Comparison of ENCODE assay signal across 12 cellular contexts in the genomic region with DNA sequence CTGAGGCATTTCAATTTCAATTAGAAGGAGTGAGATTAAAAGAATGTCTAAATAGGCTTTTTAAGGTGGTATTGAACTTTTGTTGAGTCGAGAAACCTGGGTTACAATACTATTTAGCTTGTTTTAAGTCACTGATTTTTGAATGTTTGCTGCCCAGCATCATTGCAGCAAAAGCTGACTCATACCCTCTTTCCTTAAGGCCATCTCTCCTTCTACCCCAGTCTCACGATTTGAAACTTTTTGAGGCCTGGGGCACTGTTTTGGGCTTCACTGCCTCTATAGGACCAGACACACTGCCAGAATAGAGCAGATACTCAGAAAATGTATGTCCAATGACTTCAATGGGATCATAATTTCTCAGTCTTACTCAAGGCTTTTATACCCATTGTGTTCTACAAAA.
DNase-seq lines count a peak whose midpoint lies in the region; FAIRE-seq and TF ChIP-seq lines count a peak whose summit lies in the region.
"Had no signal": no experiment of that assay in that cellular context is flagged by ENCODE, and none has a peak within 500 bp of the region (broad histone marks: within the 10 kb centered on the region; RNA-seq: fewer than 3 reads in every experiment).

No MANE protein-coding gene starts in this region.

- no peak for TF ChIP-seq POLR2A in GM12891 (IDR thresholded peaks at IDR 0.05; ENCODE audit: low read depth, low read length)

- H3K9ac ChIP-seq in adipocyte (ENCODE audit: low read length): peak overlapping the region; percentile 56
- H3K9ac ChIP-seq in subcutaneous abdominal adipose tissue (ENCODE audit: low read length in 5 of 5): no peak overlapping the region

- H3K27ac ChIP-seq in subcutaneous abdominal adipose tissue (ENCODE audit: low read depth, low read length): peak overlapping the region; percentile 64

- no peaks in the 10 kb centered on the region for H3K9me3 ChIP-seq in adipocyte (ENCODE audit: control insufficient read depth, low read length)
- no peaks in the 10 kb centered on the region for H3K9me3 ChIP-seq in subcutaneous abdominal adipose tissue (ENCODE audit: control insufficient read depth in 5 of 5, low read length in 5 of 5)

- H3K4me1 ChIP-seq in adipocyte (ENCODE audit: control insufficient read depth, insufficient read depth, low read length) (peaks cover 55% of the 10 kb centered on the region), subcutaneous abdominal adipose tissue (ENCODE audit: control insufficient read depth in 5 of 5, insufficient read depth in 5 of 5, low read length in 5 of 5) (peaks cover 6 to 51% (median 21%) of the 10 kb centered on the region in 5 donors)

- DNase-seq in HT1080 (ENCODE audit: low read depth) (peak; percentile 48), adipocyte (ENCODE audit: low read depth) (no peak), fibroblast of pulmonary artery (ENCODE audit: low read depth) (peak; percentile 55), NCI-H2081 (lab: John Stamatoyannopoulos, UW) (no peak), GM12891 (ENCODE audit: insufficient read length, low spot score) (no peak)
- DNase-seq in activated CD4-positive, alpha-beta T cell treated with anti-CD3 and anti-CD28 coated beads, Interleukin-2, amount 50 U/mL, for 4 hours: no peak
- DNase-seq: activated CD4-positive, CD25-positive, alpha-beta regulatory T cell; activated naive CD4-positive, alpha-beta T cell treated with anti-CD3 and anti-CD28 coated beads, Interleukin-2, amount 50 U/mL, for 16 hours; NCI-H1092 treated with DMSO at 0.1 percent for 48 hours; stimulated activated CD4-positive, alpha-beta T cell treated with anti-CD3 and anti-CD28 coated beads, Interleukin-4, amount 100 ng/mL, for 1 hour had no signal

- H3K4me3 ChIP-seq in adipocyte (ENCODE audit: low read length): no peak overlapping the region
- no peak overlapping the region for H3K4me3 ChIP-seq in fibroblast of pulmonary artery (replicated peaks; ENCODE audit: low read depth, low read length)
- H3K4me3 ChIP-seq in subcutaneous abdominal adipose tissue (ENCODE audit: low read depth in 1 of 5, low read length in 5 of 5): no peak overlapping the region

- no peak for TF ChIP-seq CTCF in fibroblast of pulmonary artery (IDR thresholded peaks at IDR 0.05; ENCODE audit: low read length, missing control alignments)

- H3K27me3 ChIP-seq in adipocyte (replicated peaks; ENCODE audit: control insufficient read depth, insufficient read depth, low read length): no peaks in the 10 kb centered on the region
- no peaks in the 10 kb centered on the region for H3K27me3 ChIP-seq in subcutaneous abdominal adipose tissue (ENCODE audit: control insufficient read depth in 5 of 5, insufficient read depth in 4 of 5, low read length in 5 of 5)

- FAIRE-seq in GM12891 (lab: Jason Lieb, UNC): no peak
- FAIRE-seq: G401.6 had no signal

- no peaks in the 10 kb centered on the region for H3K36me3 ChIP-seq in adipocyte (ENCODE audit: control insufficient read depth, insufficient read depth, low read length, severe bottlenecking)
- no peaks in the 10 kb centered on the region for H3K36me3 ChIP-seq in subcutaneous abdominal adipose tissue (ENCODE audit: control insufficient read depth in 5 of 5, insufficient read depth in 5 of 5, low read length in 5 of 5)

TF ChIP-seq in GM12891, 5 proteins besides CTCF, POLR2A, EP300 and RAD21:
- TF ChIP-seq PAX5 (IDR thresholded peaks at IDR 0.05; ENCODE audit: insufficient read depth, low read length, severe bottlenecking): no peak
- no peak for TF ChIP-seq POU2F2 (IDR thresholded peaks at IDR 0.05; ENCODE audit: low read depth, low read length)
- no peak for TF ChIP-seq TAF1 (IDR thresholded peaks at IDR 0.05; ENCODE audit: low read depth, low read length)
- TF ChIP-seq POLR2AphosphoS5 (IDR thresholded peaks at IDR 0.05; ENCODE audit: low read depth, low read length): no peak
- no peak for TF ChIP-seq SPI1 (IDR thresholded peaks at IDR 0.05; ENCODE audit: low read depth, low read length)

Comparison
In these comparisons a context has a peak if more than half of its experiments do, and no peak if none do; other contexts are left out.
1. DNase-seq: peak in HT1080 (single experiment) and fibroblast of pulmonary artery (single experiment); none in adipocyte (single experiment), NCI-H2081 (0 of 2), activated CD4-positive, alpha-beta T cell treated with anti-CD3 and anti-CD28 coated beads, Interleukin-2, amount 50 U/mL, for 4 hours (0 of 2) and GM12891 (single experiment).